Comparison of ENCODE assay signal across 9 cellular contexts in genomic region chr12:66035289-66035961, GRCh38.
DNase-seq lines count a peak whose midpoint lies in the region; ATAC-seq and TF ChIP-seq lines count a peak whose summit lies in the region.
"Had no signal": no experiment of that assay in that cellular context is flagged by ENCODE, and none has a peak within 500 bp of the region (broad histone marks: within the 10 kb centered on the region; RNA-seq: fewer than 3 reads in every experiment).

No MANE protein-coding gene starts in this region.

- ATAC-seq in GM23338 (no peak), HG03520 (IDR thresholded peaks at IDR 0.05; ENCODE audit: unreplicated experiment) (no peak), HG03196 (IDR thresholded peaks at IDR 0.05; ENCODE audit: unreplicated experiment) (no peak)
- ATAC-seq in stimulated activated naive CD8-positive, alpha-beta T cell treated with anti-CD3 and anti-CD28 coated beads, Interleukin-15, amount 100 ng/mL, for 72 hours, result no peak

- H3K36me3 ChIP-seq in GM23338 (ENCODE audit: insufficient read depth), result no peaks in the 10 kb centered on the region
- H3K36me3 ChIP-seq in SJCRH30, result no peaks in the 10 kb centered on the region

- H3K27me3 Mint-ChIP-seq in GM23338 (ENCODE audit: insufficient read depth, low read depth, poor library complexity), result peaks cover 2% of the 10 kb centered on the region
- peaks cover 37% of the 10 kb centered on the region for H3K27me3 Mint-ChIP-seq in stimulated activated naive CD8-positive, alpha-beta T cell treated with anti-CD3 and anti-CD28 coated beads, Interleukin-15, amount 100 ng/mL, for 72 hours

- TF ChIP-seq CTCF in GM23338 (conservative IDR thresholded peaks at IDR 0.05; ENCODE audit: low read depth in 2 of 2), result peak; percentile 48 to 55

- no peaks in the 10 kb centered on the region for H3K36me3 Mint-ChIP-seq in GM23338 (ENCODE audit: low read depth)

- no peak overlapping the region for H3K27ac ChIP-seq in GM23338 (ENCODE audit: low read depth)
- H3K27ac ChIP-seq in SJCRH30, result no peak overlapping the region

- H3K9me3 ChIP-seq in SJCRH30 (replicated peaks), result no peaks in the 10 kb centered on the region

- H3K4me1 ChIP-seq in GM23338 (ENCODE audit: insufficient read depth) (no peaks in the 10 kb centered on the region), SJCRH30 (no peaks in the 10 kb centered on the region)

- no peaks in the 10 kb centered on the region for H3F3A ChIP-seq in GM23338 (replicated peaks; ENCODE audit: low read depth)

- no peak overlapping the region for H3K27ac Mint-ChIP-seq in GM23338
- H3K27ac Mint-ChIP-seq in stimulated activated naive CD8-positive, alpha-beta T cell treated with anti-CD3 and anti-CD28 coated beads, Interleukin-15, amount 100 ng/mL, for 72 hours, result no peak overlapping the region
- H3K27ac Mint-ChIP-seq: activated naive CD4-positive, alpha-beta T cell treated with anti-CD3 and anti-CD28 coated beads for 36 hours had no signal

- H2AFZ ChIP-seq in GM23338, result no peak overlapping the region

- H3K4me3 Mint-ChIP-seq in GM23338, result no peak overlapping the region
- no peak overlapping the region for H3K4me3 Mint-ChIP-seq in stimulated activated naive CD8-positive, alpha-beta T cell treated with anti-CD3 and anti-CD28 coated beads, Interleukin-15, amount 100 ng/mL, for 72 hours
- H3K4me3 Mint-ChIP-seq: activated naive CD4-positive, alpha-beta T cell treated with anti-CD3 and anti-CD28 coated beads for 36 hours had no signal

- H3K4me3 ChIP-seq in GM23338 (no peak overlapping the region), SJCRH30 (no peak overlapping the region)

- DNase-seq in AG08396 (ENCODE audit: low spot score) (peak; percentile 9), GM23338 (ENCODE audit: low spot score) (peak; percentile 56), SJCRH30 (peak; percentile 34 to 76), glomerular endothelial cell (ENCODE audit: extremely low read depth, low read depth, low spot score) (peak; percentile 41)
- DNase-seq in stimulated activated naive CD8-positive, alpha-beta T cell treated with anti-CD3 and anti-CD28 coated beads, Interleukin-15, amount 100 ng/mL, for 72 hours, result no peak
- DNase-seq in activated CD8-positive, alpha-beta memory T cell treated with anti-CD3 and anti-CD28 coated beads, Interleukin-2, amount 50 U/mL, for 4 hours, result no peak
- DNase-seq: activated naive CD4-positive, alpha-beta T cell treated with anti-CD3 and anti-CD28 coated beads for 36 hours had no signal

- no peaks in the 10 kb centered on the region for H3K9me3 Mint-ChIP-seq in GM23338
- no peaks in the 10 kb centered on the region for H3K9me3 Mint-ChIP-seq in stimulated activated naive CD8-positive, alpha-beta T cell treated with anti-CD3 and anti-CD28 coated beads, Interleukin-15, amount 100 ng/mL, for 72 hours
- H3K9me3 Mint-ChIP-seq: activated naive CD4-positive, alpha-beta T cell treated with anti-CD3 and anti-CD28 coated beads for 36 hours had no signal

- peaks cover 3% of the 10 kb centered on the region for H3K9me2 ChIP-seq in GM23338 (ENCODE audit: insufficient read depth)

- H3K27me3 ChIP-seq in GM23338 (ENCODE audit: insufficient read depth) (no peaks in the 10 kb centered on the region), SJCRH30 (no peaks in the 10 kb centered on the region)

- H3K79me2 ChIP-seq in GM23338 (replicated peaks; ENCODE audit: insufficient read depth), result no peaks in the 10 kb centered on the region

- H4K20me1 ChIP-seq in GM23338 (replicated peaks; ENCODE audit: insufficient read depth), result no peaks in the 10 kb centered on the region

- no peak overlapping the region for H3K4me2 ChIP-seq in GM23338

- H3K4me1 Mint-ChIP-seq in GM23338, result peaks cover 3% of the 10 kb centered on the region; the same call in 1 of the 3 replicates
- H3K4me1 Mint-ChIP-seq in stimulated activated naive CD8-positive, alpha-beta T cell treated with anti-CD3 and anti-CD28 coated beads, Interleukin-15, amount 100 ng/mL, for 72 hours, result no peaks in the 10 kb centered on the region

TF ChIP-seq in GM23338, 12 proteins besides CTCF, POLR2A, EP300 and RAD21 (continues in another document):
- no peak for TF ChIP-seq NANOG (IDR thresholded peaks at IDR 0.05; ENCODE audit: borderline replicate concordance)
- TF ChIP-seq ZNF331 (CRISPR knock-in tag; IDR thresholded peaks at IDR 0.05; ENCODE audit: low read depth), result no peak
- TF ChIP-seq, protein P1, sequence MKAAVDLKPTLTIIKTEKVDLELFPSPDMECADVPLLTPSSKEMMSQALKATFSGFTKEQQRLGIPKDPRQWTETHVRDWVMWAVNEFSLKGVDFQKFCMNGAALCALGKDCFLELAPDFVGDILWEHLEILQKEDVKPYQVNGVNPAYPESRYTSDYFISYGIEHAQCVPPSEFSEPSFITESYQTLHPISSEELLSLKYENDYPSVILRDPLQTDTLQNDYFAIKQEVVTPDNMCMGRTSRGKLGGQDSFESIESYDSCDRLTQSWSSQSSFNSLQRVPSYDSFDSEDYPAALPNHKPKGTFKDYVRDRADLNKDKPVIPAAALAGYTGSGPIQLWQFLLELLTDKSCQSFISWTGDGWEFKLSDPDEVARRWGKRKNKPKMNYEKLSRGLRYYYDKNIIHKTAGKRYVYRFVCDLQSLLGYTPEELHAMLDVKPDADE (IDR thresholded peaks at IDR 0.05), result no peak
- no peak for TF ChIP-seq CREB1 (CRISPR knock-in tag; IDR thresholded peaks at IDR 0.05; ENCODE audit: low read depth)
- TF ChIP-seq ZNF114 (CRISPR knock-in tag; IDR thresholded peaks at IDR 0.05), result no peak
- TF ChIP-seq STAT1 (IDR thresholded peaks at IDR 0.05; ENCODE audit: unreplicated experiment), result no peak
- no peak for TF ChIP-seq EZH2 (IDR thresholded peaks at IDR 0.05; ENCODE audit: low read depth, unreplicated experiment)
- no peak for TF ChIP-seq JUNB (IDR thresholded peaks at IDR 0.05; ENCODE audit: unreplicated experiment)
- no peak for TF ChIP-seq EZH2phosphoT487 (IDR thresholded peaks at IDR 0.05; ENCODE audit: unreplicated experiment)
- TF ChIP-seq POLR2AphosphoS5 (IDR thresholded peaks at IDR 0.05; ENCODE audit: low read depth), result no peak
- TF ChIP-seq REST (IDR thresholded peaks at IDR 0.05; ENCODE audit: unreplicated experiment), result no peak

Comparison
In these comparisons a context has a peak if more than half of its experiments do, and no peak if none do; other contexts are left out.
1. DNase-seq: peak in AG08396 (single experiment), GM23338 (single experiment), SJCRH30 (2 of 2) and glomerular endothelial cell (single experiment); none in stimulated activated naive CD8-positive, alpha-beta T cell treated with anti-CD3 and anti-CD28 coated beads, Interleukin-15, amount 100 ng/mL, for 72 hours (0 of 2) and activated CD8-positive, alpha-beta memory T cell treated with anti-CD3 and anti-CD28 coated beads, Interleukin-2, amount 50 U/mL, for 4 hours (single experiment).